Comparison of ENCODE assay signal across 8 cellular contexts in genomic region chr19:48751835-48752510, GRCh38. TPM values are rescaled to one million over a fixed set of nuclear protein-coding genes. Genes with fewer than 3 reads are reported as not detected.
A peak's percentile ranks its signal among the peaks of the same experiment; 100 is the strongest.
DNase-seq lines count a peak whose midpoint lies in the region; ATAC-seq and TF ChIP-seq lines count a peak whose summit lies in the region.
"Had no signal": no experiment of that assay in that cellular context is flagged by ENCODE, and none has a peak within 500 bp of the region (broad histone marks: within the 10 kb centered on the region; RNA-seq: fewer than 3 reads in every experiment).

No MANE protein-coding gene starts in this region.

- peak overlapping the region; percentile 48 for H3K4me3 ChIP-seq in HAP-1
- H3K4me3 ChIP-seq in fibroblast of the aortic adventitia (ENCODE audit: low read depth, low read length): peak overlapping the region; percentile 49
- H3K4me3 ChIP-seq in skeletal muscle satellite cell (ENCODE audit: low read length): peak overlapping the region; percentile 51

- no peak overlapping the region for H3K9ac ChIP-seq in skeletal muscle satellite cell (ENCODE audit: low read depth, low read length)

- no peak for ATAC-seq in GM21737 (IDR thresholded peaks at IDR 0.05; ENCODE audit: unreplicated experiment)

- POLR2A ChIA-PET in HEK293T (lab: Yijun Ruan, JAX): no interaction called here

- in situ Hi-C loops in HAP-1 (cut with MboI; ENCODE audit: low sequenced_read_pairs): no loop called here

- H3K9me3 Mint-ChIP-seq in T-helper 2 cell treated with Interferon-gamma antibody and Interleukin-4, amounts not matched to agents 5 μg/mL and 100 μg/mL, for 36 hours: no peaks in the 10 kb centered on the region

- no peaks in the 10 kb centered on the region for H3K9me3 ChIP-seq in HAP-1
- no peaks in the 10 kb centered on the region for H3K9me3 ChIP-seq in skeletal muscle satellite cell (replicated peaks; ENCODE audit: low read length)
- H3K9me3 ChIP-seq: neutrophil had no signal

- no peaks in the 10 kb centered on the region for H3K36me3 Mint-ChIP-seq in T-helper 2 cell treated with Interferon-gamma antibody and Interleukin-4, amounts not matched to agents 5 μg/mL and 100 μg/mL, for 36 hours (ENCODE audit: low read depth)

- H3K4me2 ChIP-seq in skeletal muscle satellite cell (ENCODE audit: low read length): peak overlapping the region; percentile 72

- H3K27me3 ChIP-seq in HAP-1 (ENCODE audit: low read depth) (no peaks in the 10 kb centered on the region), skeletal muscle satellite cell (ENCODE audit: control insufficient read depth, insufficient read depth, low read length) (peaks cover 37% of the 10 kb centered on the region)

- H3K4me3 Mint-ChIP-seq in T-helper 2 cell treated with Interferon-gamma antibody and Interleukin-4, amounts not matched to agents 5 μg/mL and 100 μg/mL, for 36 hours: peak overlapping the region; percentile 82

- CTCF ChIA-PET in HEK293T (lab: Yijun Ruan, JAX): interaction anchor here (0.7 kb wide), 1 partner anchor 107 kb away, joined by 3 read pairs; no protein-coding TSS in a partner anchor

- H3K36me3 ChIP-seq in HAP-1 (replicated peaks): no peaks in the 10 kb centered on the region; the same call in 1 of the 2 replicates
- no peaks in the 10 kb centered on the region for H3K36me3 ChIP-seq in skeletal muscle satellite cell (ENCODE audit: insufficient read depth, low read length)
- H3K36me3 ChIP-seq: neutrophil had no signal

- H3K27me3 Mint-ChIP-seq in T-helper 2 cell treated with Interferon-gamma antibody and Interleukin-4, amounts not matched to agents 5 μg/mL and 100 μg/mL, for 36 hours (ENCODE audit: low read depth): peaks cover 29% of the 10 kb centered on the region

- peaks cover 17% of the 10 kb centered on the region for H3K4me1 Mint-ChIP-seq in T-helper 2 cell treated with Interferon-gamma antibody and Interleukin-4, amounts not matched to agents 5 μg/mL and 100 μg/mL, for 36 hours (ENCODE audit: low read depth)

- H3K27ac Mint-ChIP-seq in T-helper 2 cell treated with Interferon-gamma antibody and Interleukin-4, amounts not matched to agents 5 μg/mL and 100 μg/mL, for 36 hours: peak overlapping the region; percentile 55

- H3K4me1 ChIP-seq in HAP-1: peaks cover 8% of the 10 kb centered on the region
- peaks cover 7% of the 10 kb centered on the region for H3K4me1 ChIP-seq in skeletal muscle satellite cell (ENCODE audit: control insufficient read depth, insufficient read depth, low read length)

- DNase-seq in HAP-1 (ENCODE audit: low spot score in 2 of 2): no peak
- no peak for DNase-seq in T-helper 2 cell treated with Interferon-gamma antibody and Interleukin-4, amounts not matched to agents 5 μg/mL and 100 μg/mL, for 36 hours (ENCODE audit: low spot score)
- DNase-seq in fibroblast of the aortic adventitia (ENCODE audit: low read depth): no peak
- no peak for DNase-seq in HEK293T (ENCODE audit: extremely low spot score)
- DNase-seq in dermis blood vessel endothelial cell: no peak

- TF ChIP-seq CTCF in fibroblast of the aortic adventitia (IDR thresholded peaks at IDR 0.05; ENCODE audit: insufficient read depth, low read length): no peak

TF ChIP-seq in HEK293T, 16 proteins besides CTCF, POLR2A, EP300 and RAD21:
- no peak for TF ChIP-seq ARNT (IDR thresholded peaks at IDR 0.05)
- no peak for TF ChIP-seq SP1 (IDR thresholded peaks at IDR 0.05)
- TF ChIP-seq L3MBTL2 (conservative IDR thresholded peaks at IDR 0.05): no peak
- TF ChIP-seq SUZ12 (IDR thresholded peaks at IDR 0.05): no peak
- TF ChIP-seq FOXA1 (IDR thresholded peaks at IDR 0.05): no peak
- no peak for TF ChIP-seq BHLHE40 (IDR thresholded peaks at IDR 0.05; ENCODE audit: borderline replicate concordance)
- TF ChIP-seq TARDBP (IDR thresholded peaks at IDR 0.05): no peak
- no peak for TF ChIP-seq NFRKB (IDR thresholded peaks at IDR 0.05)
- TF ChIP-seq ZNF384 (IDR thresholded peaks at IDR 0.05): no peak
- TF ChIP-seq LEF1 (IDR thresholded peaks at IDR 0.05; ENCODE audit: borderline replicate concordance): no peak

RNA-seq across cellular contexts. Expression of gene FUT1, which starts 0.5 kb away (rescaled TPM):
- total RNA-seq in fibroblast of the aortic adventitia (ENCODE audit: low replicate concordance) (under 0.01 TPM in 1 of 2 replicates, not detected in the other), dermis blood vessel endothelial cell (8.1 and 10.9 TPM in 2 replicates)
- under 0.01 and 0.25 TPM in 2 replicates for total RNA-seq in skeletal muscle satellite cell (2012; rRNA removed)

RNA-seq across cellular contexts. Expression of gene FGF21, which starts 3.4 kb away (rescaled TPM):
- total RNA-seq in fibroblast of the aortic adventitia (ENCODE audit: low replicate concordance) (not detected in 2 replicates), dermis blood vessel endothelial cell (not detected in 2 replicates)
- not detected in 2 replicates for total RNA-seq in skeletal muscle satellite cell (2012; rRNA removed)

RNA-seq across cellular contexts. Expression of gene IZUMO1, which starts 5.3 kb away (rescaled TPM):
- total RNA-seq in fibroblast of the aortic adventitia (ENCODE audit: low replicate concordance): not detected in 2 replicates
- total RNA-seq in skeletal muscle satellite cell (2012; rRNA removed): not detected in 2 replicates
- total RNA-seq in dermis blood vessel endothelial cell: 0.17 and 0.28 TPM in 2 replicates

RNA-seq across cellular contexts. Expression of gene RASIP1, which starts 11.6 kb away (rescaled TPM):
- 0.16 and 0.45 TPM in 2 replicates for total RNA-seq in fibroblast of the aortic adventitia (ENCODE audit: low replicate concordance)
- total RNA-seq in skeletal muscle satellite cell (2012; rRNA removed): 2.5 and 7.0 TPM in 2 replicates
- total RNA-seq in dermis blood vessel endothelial cell: 130 and 154 TPM in 2 replicates

RNA-seq across cellular contexts. Expression of gene MAMSTR, which starts 32.4 kb away (rescaled TPM):
- total RNA-seq in fibroblast of the aortic adventitia (ENCODE audit: low replicate concordance): 2.5 and 8.0 TPM in 2 replicates
- total RNA-seq in skeletal muscle satellite cell (2012; rRNA removed): 0.66 and 1.3 TPM in 2 replicates
- 0.09 and 0.51 TPM in 2 replicates for total RNA-seq in dermis blood vessel endothelial cell
